16 cellular contexts compared by ENCODE assay signal in the genomic region with DNA sequence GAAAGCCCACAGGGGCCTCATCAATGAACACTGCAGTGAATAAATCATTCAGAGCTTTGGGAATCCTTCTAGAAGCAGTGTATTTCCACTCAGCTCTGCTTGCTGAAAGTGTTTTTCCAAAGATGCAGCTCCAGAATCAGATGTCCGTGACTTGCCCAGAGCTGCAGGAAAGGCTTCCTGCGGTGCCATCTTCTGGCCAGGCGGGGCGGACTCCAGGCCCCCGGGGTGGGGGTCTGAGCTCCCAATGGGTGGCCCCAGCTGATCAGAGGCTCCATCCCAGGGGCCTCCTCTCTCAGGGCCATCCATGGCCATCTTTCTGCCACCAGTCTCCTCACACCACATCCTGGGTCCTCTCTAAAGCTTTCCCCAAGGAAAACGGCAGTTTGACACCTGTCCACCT.
A peak's percentile ranks its signal among the peaks of the same experiment; 100 is the strongest.
DNase-seq lines count a peak whose midpoint lies in the region; ATAC-seq and TF ChIP-seq lines count a peak whose summit lies in the region.
"Had no signal": no experiment of that assay in that cellular context is flagged by ENCODE, and none has a peak within 500 bp of the region (broad histone marks: within the 10 kb centered on the region; RNA-seq: fewer than 3 reads in every experiment).

No MANE protein-coding gene starts in this region.

- H3K9me2 ChIP-seq in GM23338 (ENCODE audit: insufficient read depth) (no peaks in the 10 kb centered on the region), PC-3 (replicated peaks; ENCODE audit: low read length) (no peaks in the 10 kb centered on the region)

- no peaks in the 10 kb centered on the region for H3K9me3 ChIP-seq in A673 (ENCODE audit: low read depth, low read length, poor library complexity, severe bottlenecking)
- H3K9me3 ChIP-seq in PC-3 (ENCODE audit: low read length), result no peaks in the 10 kb centered on the region

- H3K27me3 Mint-ChIP-seq in GM23338 (ENCODE audit: insufficient read depth, low read depth, poor library complexity), result peaks cover 13% of the 10 kb centered on the region
- H3K27me3 Mint-ChIP-seq in activated T-helper 1 cell treated with anti-CD3 and anti-CD28 coated beads, Interleukin-12 subunit alpha, Interleukin-12 subunit beta, Interleukin-2, Interleukin-4 antibody, amounts not matched to agents 30 ng/mL and 10 ng/mL and 1 ng/mL, durations not matched to agents 14 hours and 24 hours and 36 hours (ENCODE audit: insufficient read depth), result no peaks in the 10 kb centered on the region
- H3K27me3 Mint-ChIP-seq: B cell had no signal

- peak; percentile 29; the same call in 1 of the 2 replicates for TF ChIP-seq CTCF in A673 (conservative IDR thresholded peaks at IDR 0.05; ENCODE audit: low read depth, low read length)
- peak; percentile 22 to 61; a peak in 2 of 4 replicates for TF ChIP-seq CTCF in GM23338 (conservative IDR thresholded peaks at IDR 0.05; ENCODE audit: low read depth in 2 of 2)
- TF ChIP-seq CTCF in PC-3 (conservative IDR thresholded peaks at IDR 0.05; ENCODE audit: low read depth, low read length), result 0 out of 2 replicates have a peak, but pooled peaks have one; percentile 10

- no peak overlapping the region for H3K4me3 Mint-ChIP-seq in GM23338
- H3K4me3 Mint-ChIP-seq in activated T-helper 1 cell treated with anti-CD3 and anti-CD28 coated beads, Interleukin-12 subunit alpha, Interleukin-12 subunit beta, Interleukin-2, Interleukin-4 antibody, amounts not matched to agents 30 ng/mL and 10 ng/mL and 1 ng/mL, durations not matched to agents 14 hours and 24 hours and 36 hours, result no peak overlapping the region
- H3K4me3 Mint-ChIP-seq: B cell; CD4-positive, alpha-beta memory T cell; H9; T-cell had no signal

- H3K27me3 ChIP-seq in A673 (replicated peaks; ENCODE audit: insufficient read depth, low read depth, low read length, poor library complexity) (no peaks in the 10 kb centered on the region), GM23338 (ENCODE audit: insufficient read depth) (no peaks in the 10 kb centered on the region), PC-3 (ENCODE audit: low read length) (no peaks in the 10 kb centered on the region)

- H4K20me1 ChIP-seq in GM23338 (replicated peaks; ENCODE audit: insufficient read depth) (no peaks in the 10 kb centered on the region), PC-3 (ENCODE audit: low read length) (no peaks in the 10 kb centered on the region)

- H2AFZ ChIP-seq in GM23338, result peak overlapping the region; percentile 81
- H2AFZ ChIP-seq in PC-3 (ENCODE audit: low read length), result no peak overlapping the region

- H3K27ac Mint-ChIP-seq in GM23338, result no peak overlapping the region
- no peak overlapping the region for H3K27ac Mint-ChIP-seq in activated T-helper 1 cell treated with anti-CD3 and anti-CD28 coated beads, Interleukin-12 subunit alpha, Interleukin-12 subunit beta, Interleukin-2, Interleukin-4 antibody, amounts not matched to agents 30 ng/mL and 10 ng/mL and 1 ng/mL, durations not matched to agents 14 hours and 24 hours and 36 hours
- H3K27ac Mint-ChIP-seq: B cell; CD4-positive, alpha-beta memory T cell; H9; T-cell had no signal

- H3F3A ChIP-seq in GM23338 (replicated peaks; ENCODE audit: low read depth), result no peaks in the 10 kb centered on the region
- H3F3A ChIP-seq in PC-3 (ENCODE audit: low read length, unreplicated experiment), result no peaks in the 10 kb centered on the region

- intact Hi-C loops in A673 (cut with micrococcal nuclease; ENCODE audit: unreplicated experiment), result no loop called here
- intact Hi-C loops in PC-3 (cut with micrococcal nuclease), result no loop called here
- intact Hi-C loops in activated T-helper 1 cell treated with anti-CD3 and anti-CD28 coated beads, Interleukin-12 subunit alpha, Interleukin-12 subunit beta, Interleukin-2, Interleukin-4 antibody, amounts not matched to agents 30 ng/mL and 10 ng/mL and 1 ng/mL, durations not matched to agents 14 hours and 24 hours and 36 hours (cut with micrococcal nuclease), result no loop called here

- CTCF ChIA-PET in A673 (lab: Charles Lee) (no interaction called here), PC-3 (lab: Charles Lee) (interaction anchor here (1.1 kb wide), 1 partner anchor 197 kb away, joined by 11 read pairs; no protein-coding TSS in a partner anchor)

- H3K79me2 ChIP-seq in GM23338 (replicated peaks; ENCODE audit: insufficient read depth), result no peaks in the 10 kb centered on the region
- no peaks in the 10 kb centered on the region for H3K79me2 ChIP-seq in PC-3 (ENCODE audit: low read length)

- no peak overlapping the region for H3K4me2 ChIP-seq in GM23338
- H3K4me2 ChIP-seq in PC-3 (ENCODE audit: low read length), result no peak overlapping the region

- no peak for DNase-seq in A673 (ENCODE audit: low spot score)
- no peak for DNase-seq in GM23338 (ENCODE audit: low spot score)
- DNase-seq in PC-3, result no peak
- peak; percentile 31 for DNase-seq in left kidney (ENCODE audit: low read depth, low spot score)
- DNase-seq in NCI-H1417 treated with DMSO at 0.1 percent for 48 hours (lab: John Stamatoyannopoulos, UW), result no peak
- no peak for DNase-seq in stimulated activated CD4-positive, alpha-beta T cell treated with anti-CD3 and anti-CD28 coated beads, Interleukin-12 subunit alpha, Interleukin-12 subunit beta, amount 100 ng/mL, for 4 hours
- DNase-seq in activated T-helper 1 cell treated with anti-CD3 and anti-CD28 coated beads, Interleukin-12 subunit alpha, Interleukin-12 subunit beta, Interleukin-2, Interleukin-4 antibody, amounts not matched to agents 30 ng/mL and 10 ng/mL and 1 ng/mL, durations not matched to agents 14 hours and 24 hours and 36 hours (ENCODE audit: low spot score), result no peak
- DNase-seq: ACHN; CD4-positive, alpha-beta memory T cell; KBM-7; MM.1S; NCI-H1105 treated with DMSO at 0.1 percent for 48 hours; NCI-H1930; T-cell had no signal

- H3K9ac ChIP-seq in PC-3 (ENCODE audit: low read length), result no peak overlapping the region

- H3K36me3 ChIP-seq in A673 (ENCODE audit: insufficient read depth, low read length, poor library complexity, severe bottlenecking) (no peaks in the 10 kb centered on the region), GM23338 (ENCODE audit: insufficient read depth) (no peaks in the 10 kb centered on the region), PC-3 (ENCODE audit: low read depth, low read length) (no peaks in the 10 kb centered on the region)

- no peak overlapping the region for H3K27ac ChIP-seq in A673 (ENCODE audit: low read depth, low read length, poor library complexity, severe bottlenecking)
- H3K27ac ChIP-seq in GM23338 (ENCODE audit: low read depth), result no peak overlapping the region
- no peak overlapping the region for H3K27ac ChIP-seq in PC-3 (ENCODE audit: low read length)

- no peaks in the 10 kb centered on the region for H3K36me3 Mint-ChIP-seq in GM23338 (ENCODE audit: low read depth)
- no peaks in the 10 kb centered on the region for H3K36me3 Mint-ChIP-seq in activated T-helper 1 cell treated with anti-CD3 and anti-CD28 coated beads, Interleukin-12 subunit alpha, Interleukin-12 subunit beta, Interleukin-2, Interleukin-4 antibody, amounts not matched to agents 30 ng/mL and 10 ng/mL and 1 ng/mL, durations not matched to agents 14 hours and 24 hours and 36 hours (ENCODE audit: low read depth)
- H3K36me3 Mint-ChIP-seq: CD4-positive, alpha-beta memory T cell; T-cell had no signal

- H3K4me3 ChIP-seq in A673 (ENCODE audit: low read depth, low read length, poor library complexity, severe bottlenecking) (no peak overlapping the region), GM23338 (no peak overlapping the region), PC-3 (ENCODE audit: low read length) (no peak overlapping the region)

- no peaks in the 10 kb centered on the region for H3K9me3 Mint-ChIP-seq in GM23338
- no peaks in the 10 kb centered on the region for H3K9me3 Mint-ChIP-seq in activated T-helper 1 cell treated with anti-CD3 and anti-CD28 coated beads, Interleukin-12 subunit alpha, Interleukin-12 subunit beta, Interleukin-2, Interleukin-4 antibody, amounts not matched to agents 30 ng/mL and 10 ng/mL and 1 ng/mL, durations not matched to agents 14 hours and 24 hours and 36 hours
- H3K9me3 Mint-ChIP-seq: CD4-positive, alpha-beta memory T cell; H9; T-cell had no signal

- H3K4me1 Mint-ChIP-seq in GM23338, result peaks cover 19% of the 10 kb centered on the region
- no peaks in the 10 kb centered on the region for H3K4me1 Mint-ChIP-seq in activated T-helper 1 cell treated with anti-CD3 and anti-CD28 coated beads, Interleukin-12 subunit alpha, Interleukin-12 subunit beta, Interleukin-2, Interleukin-4 antibody, amounts not matched to agents 30 ng/mL and 10 ng/mL and 1 ng/mL, durations not matched to agents 14 hours and 24 hours and 36 hours (ENCODE audit: low read depth)
- H3K4me1 Mint-ChIP-seq: B cell; CD4-positive, alpha-beta memory T cell; T-cell had no signal

- ATAC-seq in GM23338 (no peak; the same call in 1 of the 3 replicates), PC-3 (no peak)
- ATAC-seq: T-cell had no signal

- H3K4me1 ChIP-seq in A673 (ENCODE audit: insufficient read depth, low read length, poor library complexity, severe bottlenecking) (no peaks in the 10 kb centered on the region), GM23338 (ENCODE audit: insufficient read depth) (peaks cover 11% of the 10 kb centered on the region; the same call in 1 of the 2 replicates), PC-3 (ENCODE audit: insufficient read depth, low read length) (no peaks in the 10 kb centered on the region)

- POLR2A ChIA-PET in A673 (lab: Charles Lee; ENCODE audit: low non-redundant PET), result no interaction called here
- POLR2A ChIA-PET in PC-3 (lab: Charles Lee; ENCODE audit: unreplicated experiment), result no interaction called here

- BruUV-seq in A673 (replicated peaks; lab: Mats Ljungman, UMichigan) (no TSS peak), PC-3 (replicated peaks; lab: Mats Ljungman, UMichigan) (no TSS peak)

TF ChIP-seq in GM23338, 12 proteins besides CTCF, POLR2A, EP300 and RAD21 (continues in another document):
- no peak for TF ChIP-seq STAT1 (IDR thresholded peaks at IDR 0.05; ENCODE audit: unreplicated experiment)
- TF ChIP-seq JUNB (IDR thresholded peaks at IDR 0.05; ENCODE audit: unreplicated experiment), result no peak
- TF ChIP-seq, protein P1, sequence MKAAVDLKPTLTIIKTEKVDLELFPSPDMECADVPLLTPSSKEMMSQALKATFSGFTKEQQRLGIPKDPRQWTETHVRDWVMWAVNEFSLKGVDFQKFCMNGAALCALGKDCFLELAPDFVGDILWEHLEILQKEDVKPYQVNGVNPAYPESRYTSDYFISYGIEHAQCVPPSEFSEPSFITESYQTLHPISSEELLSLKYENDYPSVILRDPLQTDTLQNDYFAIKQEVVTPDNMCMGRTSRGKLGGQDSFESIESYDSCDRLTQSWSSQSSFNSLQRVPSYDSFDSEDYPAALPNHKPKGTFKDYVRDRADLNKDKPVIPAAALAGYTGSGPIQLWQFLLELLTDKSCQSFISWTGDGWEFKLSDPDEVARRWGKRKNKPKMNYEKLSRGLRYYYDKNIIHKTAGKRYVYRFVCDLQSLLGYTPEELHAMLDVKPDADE (IDR thresholded peaks at IDR 0.05), result no peak
- no peak for TF ChIP-seq ZNF331 (CRISPR knock-in tag; IDR thresholded peaks at IDR 0.05; ENCODE audit: low read depth)
